17 cellular contexts compared by ENCODE assay signal in genomic region chr22:36641902-36642640, GRCh38.
DNase-seq lines count a peak whose midpoint lies in the region; ATAC-seq and TF ChIP-seq lines count a peak whose summit lies in the region.
"Had no signal": no experiment of that assay in that cellular context is flagged by ENCODE, and none has a peak within 500 bp of the region (broad histone marks: within the 10 kb centered on the region; RNA-seq: fewer than 3 reads in every experiment).

No MANE protein-coding gene starts in this region.

- H3K27ac ChIP-seq in GM23248 (peak overlapping the region; percentile 41; the same call in 1 of the 2 replicates), gastrocnemius medialis (no peak overlapping the region)
- H3K27ac ChIP-seq: heart left ventricle, prostate gland, suprapubic skin, VCaP had no signal

- H3K27ac Mint-ChIP-seq in CD14-positive monocyte = no peak overlapping the region
- H3K27ac Mint-ChIP-seq: activated T-cell treated with anti-CD3 and anti-CD28 coated beads, Interleukin-2, amount 50 U/mL, for 72 hours had no signal

- H3K4me1 ChIP-seq in GM23248 (ENCODE audit: insufficient read depth) (peaks cover 11% of the 10 kb centered on the region), gastrocnemius medialis (no peaks in the 10 kb centered on the region)
- H3K4me1 ChIP-seq: heart left ventricle, prostate gland had no signal

- no peaks in the 10 kb centered on the region for H3K79me2 ChIP-seq in GM23248 (ENCODE audit: insufficient read depth)

- H3K36me3 Mint-ChIP-seq in CD14-positive monocyte = no peaks in the 10 kb centered on the region

- H3K9me3 Mint-ChIP-seq in CD14-positive monocyte = peaks cover 0 to 3% (median 0%) of the 10 kb centered on the region in 7 donors
- H3K9me3 Mint-ChIP-seq: activated T-cell treated with anti-CD3 and anti-CD28 coated beads, Interleukin-2, amount 50 U/mL, for 72 hours; central memory CD8-positive, alpha-beta T cell had no signal

- H3K27me3 Mint-ChIP-seq in CD14-positive monocyte (ENCODE audit: low read depth in 3 of 3) = peaks cover 7 to 15% (median 15%) of the 10 kb centered on the region in 3 donors

- WGBS in GM23248 (ENCODE audit: low coverage in 1 of 2, low lambda C conversion rate in 2 of 2, missing lambda C conversion rate in 2 of 2), 2 experiments = 6 to 7% methylated on average over 6 of the region's 6 CpGs

- H3F3A ChIP-seq in GM23248 (ENCODE audit: insufficient read depth) = peaks cover 11% of the 10 kb centered on the region

- H3K9me3 ChIP-seq in GM23248 (ENCODE audit: low read depth) = no peaks in the 10 kb centered on the region
- H3K9me3 ChIP-seq in gastrocnemius medialis = no peaks in the 10 kb centered on the region
- H3K9me3 ChIP-seq: prostate gland, suprapubic skin had no signal

- H3K27me3 ChIP-seq in GM23248 (replicated peaks; ENCODE audit: insufficient read depth) (peaks cover 59% of the 10 kb centered on the region), gastrocnemius medialis (peaks cover 5 to 30% (median 17%) of the 10 kb centered on the region in 3 donors)

- no peak for ATAC-seq in gastrocnemius medialis
- ATAC-seq: activated T-cell treated with anti-CD3 and anti-CD28 coated beads, Interleukin-2, amount 50 U/mL, for 72 hours; heart left ventricle; Right ventricle myocardium inferior had no signal

- peak; percentile 2 for DNase-seq in AG09319 (ENCODE audit: extremely low read depth, low read depth)
- peak; percentile 97 for DNase-seq in GM23248
- DNase-seq in RPMI7951 (ENCODE audit: low read depth) = peak; percentile 28
- DNase-seq in foreskin fibroblast = peak; percentile 62 to 81
- DNase-seq in NCI-H187 (lab: John Stamatoyannopoulos, UW) = no peak
- no peak for DNase-seq in GM13977 (ENCODE audit: low spot score)
- no peak for DNase-seq in CD14-positive monocyte (ENCODE audit: low spot score)
- no peak for DNase-seq in gastrocnemius medialis
- DNase-seq: activated T-cell treated with anti-CD3 and anti-CD28 coated beads, Interleukin-2, amount 50 U/mL, for 72 hours; heart left ventricle; midbrain; NCI-H1436 had no signal

- H3K4me3 ChIP-seq in GM23248 (no peak overlapping the region), foreskin fibroblast (ENCODE audit: low read depth in 1 of 2, low read length in 2 of 2) (no peak overlapping the region), gastrocnemius medialis (no peak overlapping the region)
- H3K4me3 ChIP-seq: heart left ventricle, prostate gland, suprapubic skin had no signal

- H3K4me1 Mint-ChIP-seq in CD14-positive monocyte = no peaks in the 10 kb centered on the region
- H3K4me1 Mint-ChIP-seq: central memory CD8-positive, alpha-beta T cell had no signal

- no peak overlapping the region for H3K9ac ChIP-seq in GM23248

- no peaks in the 10 kb centered on the region for H3K9me2 ChIP-seq in GM23248 (ENCODE audit: insufficient read depth)

- intact Hi-C loops in CD14-positive monocyte (cut with micrococcal nuclease) (no loop called here), gastrocnemius medialis (cut with DNase I; ENCODE audit: low total_unique reads) (no loop called here)

- no peaks in the 10 kb centered on the region for H4K20me1 ChIP-seq in GM23248 (ENCODE audit: insufficient read depth)

- peak overlapping the region; percentile 31 for H3K4me2 ChIP-seq in GM23248 (ENCODE audit: unreplicated experiment)

- TF ChIP-seq POLR2A in gastrocnemius medialis (IDR thresholded peaks at IDR 0.05) = no peak

- no peak overlapping the region for H2AFZ ChIP-seq in GM23248

- in situ Hi-C loops in GM23248 (cut with MboI) = no loop called here
- in situ Hi-C loops in GM13977 (cut with MboI; ENCODE audit: low pct_unique_long_range_greater_than_20kb, low sequenced_read_pairs, unreplicated experiment) = no loop called here
- in situ Hi-C loops in gastrocnemius medialis (cut with MboI; ENCODE audit: low sequenced_read_pairs in 4 of 4) = no loop called here

- TF ChIP-seq CTCF in AG09319 (IDR thresholded peaks at IDR 0.05; ENCODE audit: low read depth, low read length) = no peak
- TF ChIP-seq CTCF in foreskin fibroblast (IDR thresholded peaks at IDR 0.05; ENCODE audit: low read depth, low read length) = no peak
- TF ChIP-seq CTCF in GM13977 (IDR thresholded peaks at IDR 0.05; ENCODE audit: extremely low read depth, insufficient read depth, missing control alignments) = no peak
- TF ChIP-seq CTCF in CD14-positive monocyte (IDR thresholded peaks at IDR 0.05) = no peak
- TF ChIP-seq CTCF in gastrocnemius medialis (IDR thresholded peaks at IDR 0.05 in 4 of 5, conservative IDR thresholded peaks at IDR 0.05 in 1 of 5) = no peak

- H3K4me3 Mint-ChIP-seq in CD14-positive monocyte = no peak overlapping the region
- H3K4me3 Mint-ChIP-seq: activated T-cell treated with anti-CD3 and anti-CD28 coated beads, Interleukin-2, amount 50 U/mL, for 72 hours; central memory CD8-positive, alpha-beta T cell had no signal

- H3K36me3 ChIP-seq in GM23248 (ENCODE audit: low read depth) (no peaks in the 10 kb centered on the region), gastrocnemius medialis (no peaks in the 10 kb centered on the region)
- H3K36me3 ChIP-seq: heart left ventricle, prostate gland, suprapubic skin had no signal

Comparison
In these comparisons a context has a peak if more than half of its experiments do, and no peak if none do; other contexts are left out.
1. DNase-seq: peak in AG09319 (single experiment), GM23248 (single experiment), RPMI7951 (single experiment) and foreskin fibroblast (2 of 2); none in NCI-H187 (0 of 2), GM13977 (single experiment), CD14-positive monocyte (single experiment) and gastrocnemius medialis (0 of 2).